ENCODE assay signal across 8 cellular contexts in the genomic region with DNA sequence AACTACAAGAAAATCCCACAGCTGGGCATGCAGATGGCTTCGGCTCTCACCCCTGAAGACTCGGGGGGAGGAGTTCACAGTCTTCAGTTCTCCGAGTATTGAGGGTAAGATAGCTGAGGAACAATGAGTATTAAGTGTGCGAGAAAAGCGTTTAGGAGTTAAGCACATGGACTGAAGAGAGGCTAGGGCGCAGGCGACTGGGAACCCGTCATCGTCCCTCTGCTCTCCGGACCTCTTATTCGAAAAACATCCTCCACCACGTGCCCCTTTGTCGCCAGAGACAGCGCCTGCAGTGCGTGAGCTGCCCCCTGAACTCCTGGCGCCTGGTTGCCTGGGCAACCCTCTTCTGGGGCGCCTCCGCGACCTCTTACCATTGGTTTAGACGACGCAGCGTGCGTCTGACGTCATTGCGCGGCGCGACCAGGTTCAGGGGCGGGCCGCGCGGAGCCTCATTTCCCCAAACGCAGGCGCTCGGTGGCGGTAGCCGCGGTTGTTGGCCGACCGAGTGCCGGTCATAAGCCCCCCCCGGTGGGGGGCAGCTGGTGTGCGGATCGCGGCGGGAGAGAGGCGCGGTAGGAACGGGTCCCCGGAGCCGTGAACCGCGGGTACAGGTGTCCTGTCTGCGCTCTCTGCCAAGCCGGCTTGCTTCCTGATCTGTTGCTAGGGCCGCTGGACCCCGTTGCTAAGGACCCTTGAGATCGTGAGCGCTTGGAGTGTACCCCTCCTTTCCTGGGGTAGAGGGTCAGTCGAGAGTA. TPM values are rescaled to one million over a fixed set of nuclear protein-coding genes. Genes with fewer than 3 reads are reported as not detected.
DNase-seq lines count a peak whose midpoint lies in the region; ATAC-seq lines count a peak whose summit lies in the region.

Gene PACRGL, plus strand, starts transcription at position 452 of the 755 bp plus-strand sequence. CDS start 4,024 bp downstream, outside the sequence.

- peaks cover 18% of the 10 kb centered on the region for H3K36me3 Mint-ChIP-seq in dendritic cell treated with granulocyte-macrophage colony-stimulating factor and Interleukin-4, amounts not matched to agents 40 ng/mL and 50 ng/mL, for 4 days (ENCODE audit: low read depth)

- H3K9me3 Mint-ChIP-seq in dendritic cell treated with granulocyte-macrophage colony-stimulating factor and Interleukin-4, amounts not matched to agents 40 ng/mL and 50 ng/mL, for 4 days: no peaks in the 10 kb centered on the region

- peaks cover 34% of the 10 kb centered on the region for H3K4me1 Mint-ChIP-seq in dendritic cell treated with granulocyte-macrophage colony-stimulating factor and Interleukin-4, amounts not matched to agents 40 ng/mL and 50 ng/mL, for 4 days (ENCODE audit: low read depth)

- peak; percentile 99 for ATAC-seq in GM19372 (IDR thresholded peaks at IDR 0.05; ENCODE audit: low read depth, unreplicated experiment)
- ATAC-seq in HG03558 (IDR thresholded peaks at IDR 0.05; ENCODE audit: extremely low read depth, unreplicated experiment): peak; percentile 100
- peak; percentile 99 for ATAC-seq in left lobe of liver

- H3K27ac Mint-ChIP-seq in dendritic cell treated with granulocyte-macrophage colony-stimulating factor and Interleukin-4, amounts not matched to agents 40 ng/mL and 50 ng/mL, for 4 days: peak within 1 kb of the TSS; percentile 93

- intact Hi-C loops in dendritic cell treated with granulocyte-macrophage colony-stimulating factor and Interleukin-4, amounts not matched to agents 40 ng/mL and 50 ng/mL, for 4 days (cut with micrococcal nuclease): loop anchor here (5.0 kb wide), 1 partner anchor 73 kb away; no protein-coding TSS in a partner anchor

- DNase-seq in C1 segment of cervical spinal cord (lab: John Stamatoyannopoulos, UW) (peak; percentile 36 to 93 (median 85)), NCI-H748 treated with DMSO at 0.1 percent for 48 hours (lab: John Stamatoyannopoulos, UW) (peak; percentile 87), left lobe of liver (ENCODE audit: low spot score) (peak; percentile 94)
- peak; percentile 87 to 91 for DNase-seq in activated CD4-positive, alpha-beta T cell treated with anti-CD3 and anti-CD28 coated beads, Interleukin-2, amount 50 U/mL, for 24 hours (ENCODE audit: low read depth in 1 of 2, low spot score in 1 of 2)
- DNase-seq in stimulated activated CD4-positive, alpha-beta T cell treated with anti-CD3 and anti-CD28 coated beads, Interleukin-2, amount 100 ng/mL, for 4 hours (ENCODE audit: low read depth): peak; percentile 93

- H3K27me3 Mint-ChIP-seq in dendritic cell treated with granulocyte-macrophage colony-stimulating factor and Interleukin-4, amounts not matched to agents 40 ng/mL and 50 ng/mL, for 4 days: no peaks in the 10 kb centered on the region

- H3K4me3 Mint-ChIP-seq in dendritic cell treated with granulocyte-macrophage colony-stimulating factor and Interleukin-4, amounts not matched to agents 40 ng/mL and 50 ng/mL, for 4 days: peak within 1 kb of the TSS; percentile 90

RNA-seq across cellular contexts. Expression of gene PACRGL, which starts in this region (rescaled TPM):
- 5.1 TPM for total RNA-seq in left lobe of liver

Comparison
In these comparisons a context has a peak if more than half of its experiments do, and no peak if none do; other contexts are left out.
1. Peak in every context shown above with its lines: DNase-seq and ATAC-seq.